In genomic region chr12:122895757-122896636, GRCh38 we compare ENCODE assay signal across 8 cellular contexts. TPM values are rescaled to one million over a fixed set of nuclear protein-coding genes. Genes with fewer than 3 reads are reported as not detected.
A peak's percentile ranks its signal among the peaks of the same experiment; 100 is the strongest.
DNase-seq lines count a peak whose midpoint lies in the region; ATAC-seq lines count a peak whose summit lies in the region.

Gene VPS37B, minus strand, starts transcription at chr12:122896124. Its CDS starts 62 bp downstream, at chr12:122896062.

- peak within 1 kb of the TSS; percentile 76 for H2AFZ ChIP-seq in GM23248

- peak within 1 kb of the TSS; percentile 57 for H3K27ac ChIP-seq in GM23248
- H3K27ac ChIP-seq in caudate nucleus (ENCODE audit: low read depth, low read length) = peak within 1 kb of the TSS; percentile 60

- in situ Hi-C loops in GM23248 (cut with MboI) = no loop called here

- peaks cover 47% of the 10 kb centered on the region for H3K79me2 ChIP-seq in GM23248 (ENCODE audit: insufficient read depth)

- WGBS in GM23248 (ENCODE audit: low coverage in 1 of 2, low lambda C conversion rate in 2 of 2, missing lambda C conversion rate in 2 of 2), 2 experiments = 6% methylated on average over 56 to 78 of the region's 78 CpGs

- H3K4me2 ChIP-seq in GM23248 (ENCODE audit: unreplicated experiment) = peak within 1 kb of the TSS; percentile 92

- H3K4me1 ChIP-seq in GM23248 (ENCODE audit: insufficient read depth) = peaks cover 48% of the 10 kb centered on the region

- DNase-seq in D341Med (ENCODE audit: low spot score) (peak; percentile 97), GM23248 (peak; percentile 92), NCI-H2029 (lab: John Stamatoyannopoulos, UW) (peak; percentile 74), caudate nucleus (lab: John Stamatoyannopoulos, UW) (peak in 52 of 61 donors; percentile 15 to 89 (median 58)), islet precursor cell (peak; percentile 87)
- DNase-seq in stimulated activated CD4-positive, alpha-beta T cell treated with anti-CD3 and anti-CD28 coated beads, Interleukin-12 subunit alpha, Interleukin-12 subunit beta, amount 100 ng/mL, for 24 hours (ENCODE audit: low read depth in 2 of 2) = peak; percentile 67 to 69

- peak within 1 kb of the TSS; percentile 90 for H3K4me3 ChIP-seq in GM23248

- peak; percentile 60 to 64 for ATAC-seq in activated CD4-positive, CD25-positive, alpha-beta regulatory T cell treated with anti-CD3 and anti-CD28 coated beads, Interleukin-2, amount 50 U/mL, for 24 hours
- ATAC-seq in HG03520 (IDR thresholded peaks at IDR 0.05; ENCODE audit: unreplicated experiment) = no peak

- H3K9me3 ChIP-seq in GM23248 (ENCODE audit: low read depth) = no peaks in the 10 kb centered on the region

- peak within 1 kb of the TSS; percentile 96 for H3K9ac ChIP-seq in GM23248

- no peaks in the 10 kb centered on the region for H3K36me3 ChIP-seq in GM23248 (ENCODE audit: low read depth)

- H4K20me1 ChIP-seq in GM23248 (ENCODE audit: insufficient read depth) = peaks cover 4% of the 10 kb centered on the region; the same call in 1 of the 2 replicates

- no peaks in the 10 kb centered on the region for H3K9me2 ChIP-seq in GM23248 (ENCODE audit: insufficient read depth)

- H3F3A ChIP-seq in GM23248 (ENCODE audit: insufficient read depth) = peaks cover 55% of the 10 kb centered on the region

- H3K27me3 ChIP-seq in GM23248 (replicated peaks; ENCODE audit: insufficient read depth) = no peaks in the 10 kb centered on the region

RNA-seq across cellular contexts. Expression of gene VPS37B, which starts in this region (rescaled TPM):
- 26.1 and 31.3 TPM in 2 replicates for total RNA-seq in GM23248 (2014; rRNA removed; shearing (Covaris generic))
- 19.1 and 19.9 TPM in 2 replicates for polyA plus RNA-seq in GM23248 (2016; fragmentation: Nextera tagmentation; extraction: Ambion mirVana)
